In the genomic region with DNA sequence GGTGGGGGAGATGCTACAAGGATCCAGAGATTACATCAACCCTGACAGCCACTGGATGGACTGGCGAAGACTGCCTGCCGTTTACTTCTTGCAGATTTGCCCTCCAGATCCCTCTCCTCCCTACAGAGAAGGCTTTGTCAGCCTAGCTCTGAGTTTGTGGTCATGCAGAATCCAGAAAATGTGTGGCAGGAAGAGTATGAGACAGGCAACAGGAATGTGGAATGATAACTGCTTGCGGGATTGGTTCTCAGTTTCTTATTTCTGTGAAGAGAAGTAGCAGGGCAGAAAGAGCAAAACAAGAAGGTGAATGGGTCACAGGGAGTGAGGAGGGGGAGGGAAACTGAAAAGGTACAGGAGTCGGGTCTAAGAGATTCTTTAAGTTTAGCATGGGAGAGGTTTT, we compare ENCODE assay signal across 11 cellular contexts.
DNase-seq lines count a peak whose midpoint lies in the region; ATAC-seq, FAIRE-seq and TF ChIP-seq lines count a peak whose summit lies in the region.
"Had no signal": no experiment of that assay in that cellular context is flagged by ENCODE, and none has a peak within 500 bp of the region (broad histone marks: within the 10 kb centered on the region; RNA-seq: fewer than 3 reads in every experiment).

No MANE protein-coding gene starts in this region.

- no peaks in the 10 kb centered on the region for H3K27me3 ChIP-seq in astrocyte (ENCODE audit: insufficient read depth, low read length)
- H3K27me3 ChIP-seq: transverse colon had no signal

- H3K4me1 ChIP-seq in astrocyte (ENCODE audit: insufficient read depth, low read length), result peaks cover 46% of the 10 kb centered on the region

- peak overlapping the region; percentile 77 for H3K27ac ChIP-seq in astrocyte (ENCODE audit: low read depth, low read length)

- ATAC-seq in HG03442 (IDR thresholded peaks at IDR 0.05; ENCODE audit: unreplicated experiment), result no peak

- H3K4me1 Mint-ChIP-seq in astrocyte (ENCODE audit: low read depth, unreplicated experiment), result peaks cover 63% of the 10 kb centered on the region
- no peaks in the 10 kb centered on the region for H3K4me1 Mint-ChIP-seq in activated naive CD8-positive, alpha-beta T cell treated with anti-CD3 and anti-CD28 coated beads for 36 hours

- no peaks in the 10 kb centered on the region for H3K79me2 ChIP-seq in astrocyte (ENCODE audit: insufficient read depth, low read length)

- H3K36me3 ChIP-seq in astrocyte (ENCODE audit: insufficient read depth, low read length), result no peaks in the 10 kb centered on the region
- H3K36me3 ChIP-seq: transverse colon had no signal

- CTCF ChIA-PET in HEK293T (lab: Yijun Ruan, JAX), result no interaction called here

- H3K4me2 ChIP-seq in astrocyte (ENCODE audit: low read length), result peak overlapping the region; percentile 69

- no peaks in the 10 kb centered on the region for H4K20me1 ChIP-seq in astrocyte (ENCODE audit: insufficient read depth, low read length)

- H3K27me3 Mint-ChIP-seq in astrocyte (ENCODE audit: low read depth, unreplicated experiment), result no peaks in the 10 kb centered on the region
- peaks cover 10% of the 10 kb centered on the region for H3K27me3 Mint-ChIP-seq in activated naive CD8-positive, alpha-beta T cell treated with anti-CD3 and anti-CD28 coated beads for 36 hours
- H3K27me3 Mint-ChIP-seq: activated B cell treated with CpG ODN at 0.5 μM for 24 hours had no signal

- peak overlapping the region; percentile 95 for H3K27ac Mint-ChIP-seq in astrocyte (ENCODE audit: unreplicated experiment)
- H3K27ac Mint-ChIP-seq in activated naive CD8-positive, alpha-beta T cell treated with anti-CD3 and anti-CD28 coated beads for 36 hours, result no peak overlapping the region
- H3K27ac Mint-ChIP-seq: activated B cell treated with CpG ODN at 0.5 μM for 24 hours had no signal

- H3K4me3 ChIP-seq in astrocyte (ENCODE audit: insufficient read depth, low read depth, low read length), result no peak overlapping the region
- H3K4me3 ChIP-seq: transverse colon had no signal

- peak overlapping the region; percentile 7 for H2AFZ ChIP-seq in astrocyte (ENCODE audit: low read depth, low read length)

- no peaks in the 10 kb centered on the region for H3K9me3 ChIP-seq in astrocyte (ENCODE audit: insufficient read depth, low read depth, low read length)
- H3K9me3 ChIP-seq: transverse colon had no signal

- H3K4me3 Mint-ChIP-seq in astrocyte (ENCODE audit: unreplicated experiment), result no peak overlapping the region
- H3K4me3 Mint-ChIP-seq in activated naive CD8-positive, alpha-beta T cell treated with anti-CD3 and anti-CD28 coated beads for 36 hours, result no peak overlapping the region
- H3K4me3 Mint-ChIP-seq: activated B cell treated with CpG ODN at 0.5 μM for 24 hours had no signal

- TF ChIP-seq CTCF in astrocyte (IDR thresholded peaks at IDR 0.05; ENCODE audit: insufficient read depth, low read depth, low read length), result no peak

- DNase-seq in HPDE6-E6E7 (ENCODE audit: extremely low spot score), result peak; percentile 66
- DNase-seq in astrocyte (ENCODE audit: low read depth), result peak; percentile 97
- peak; percentile 97 for DNase-seq in iris pigment epithelial cell (ENCODE audit: low read depth)
- DNase-seq in urothelium cell line (ENCODE audit: low spot score), result peak; percentile 76
- DNase-seq in HEK293T (ENCODE audit: extremely low spot score), result no peak
- no peak for DNase-seq in activated naive CD8-positive, alpha-beta T cell treated with anti-CD3 and anti-CD28 coated beads for 36 hours
- DNase-seq: activated B cell treated with CpG ODN at 0.5 μM for 24 hours, activated gamma-delta T cell treated with Interleukin-2 at 50 U/mL for 16 hours, transverse colon had no signal

- peak overlapping the region; percentile 34 for H3K9ac ChIP-seq in astrocyte (ENCODE audit: low read length)

- H3K9me3 Mint-ChIP-seq in astrocyte (ENCODE audit: unreplicated experiment), result no peaks in the 10 kb centered on the region
- peaks cover 2% of the 10 kb centered on the region for H3K9me3 Mint-ChIP-seq in activated naive CD8-positive, alpha-beta T cell treated with anti-CD3 and anti-CD28 coated beads for 36 hours
- H3K9me3 Mint-ChIP-seq: activated B cell treated with CpG ODN at 0.5 μM for 24 hours had no signal

- FAIRE-seq in astrocyte (lab: Jason Lieb, UNC) (peak; percentile 98), urothelium cell line (lab: Jason Lieb, UNC) (no peak)
- FAIRE-seq: endometrium had no signal

- POLR2A ChIA-PET in HEK293T (lab: Yijun Ruan, JAX), result no interaction called here

- no peaks in the 10 kb centered on the region for H3K36me3 Mint-ChIP-seq in astrocyte (ENCODE audit: low read depth, unreplicated experiment)
- H3K36me3 Mint-ChIP-seq in activated naive CD8-positive, alpha-beta T cell treated with anti-CD3 and anti-CD28 coated beads for 36 hours, result no peaks in the 10 kb centered on the region

TF ChIP-seq in HEK293T, 16 proteins besides CTCF, POLR2A, EP300 and RAD21:
- TF ChIP-seq ARNT (IDR thresholded peaks at IDR 0.05), result no peak
- TF ChIP-seq FOXA1 (IDR thresholded peaks at IDR 0.05), result no peak
- TF ChIP-seq, protein P1, sequence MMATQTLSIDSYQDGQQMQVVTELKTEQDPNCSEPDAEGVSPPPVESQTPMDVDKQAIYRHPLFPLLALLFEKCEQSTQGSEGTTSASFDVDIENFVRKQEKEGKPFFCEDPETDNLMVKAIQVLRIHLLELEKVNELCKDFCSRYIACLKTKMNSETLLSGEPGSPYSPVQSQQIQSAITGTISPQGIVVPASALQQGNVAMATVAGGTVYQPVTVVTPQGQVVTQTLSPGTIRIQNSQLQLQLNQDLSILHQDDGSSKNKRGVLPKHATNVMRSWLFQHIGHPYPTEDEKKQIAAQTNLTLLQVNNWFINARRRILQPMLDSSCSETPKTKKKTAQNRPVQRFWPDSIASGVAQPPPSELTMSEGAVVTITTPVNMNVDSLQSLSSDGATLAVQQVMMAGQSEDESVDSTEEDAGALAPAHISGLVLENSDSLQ (IDR thresholded peaks at IDR 0.05), result no peak
- TF ChIP-seq FOXK2 (IDR thresholded peaks at IDR 0.05), result no peak
- TF ChIP-seq SP1 (IDR thresholded peaks at IDR 0.05), result no peak
- no peak for TF ChIP-seq TARDBP (IDR thresholded peaks at IDR 0.05)
- no peak for TF ChIP-seq L3MBTL2 (conservative IDR thresholded peaks at IDR 0.05)
- no peak for TF ChIP-seq BHLHE40 (IDR thresholded peaks at IDR 0.05; ENCODE audit: borderline replicate concordance)
- TF ChIP-seq ELF4 (IDR thresholded peaks at IDR 0.05), result no peak
- TF ChIP-seq FOXM1 (IDR thresholded peaks at IDR 0.05; ENCODE audit: borderline replicate concordance), result no peak
- no peak for TF ChIP-seq CTBP1 (IDR thresholded peaks at IDR 0.05; ENCODE audit: borderline replicate concordance)
- no peak for TF ChIP-seq SUZ12 (IDR thresholded peaks at IDR 0.05)
- TF ChIP-seq ZNF384 (IDR thresholded peaks at IDR 0.05), result no peak
- TF ChIP-seq LEF1 (IDR thresholded peaks at IDR 0.05; ENCODE audit: borderline replicate concordance), result no peak
- no peak for TF ChIP-seq HDGF (IDR thresholded peaks at IDR 0.05; ENCODE audit: borderline replicate concordance)
- TF ChIP-seq NFRKB (IDR thresholded peaks at IDR 0.05), result no peak
TF ChIP-seq in HEK293T: peak in this region for 0.

Comparison
In these comparisons a context has a peak if more than half of its experiments do, and no peak if none do; other contexts are left out.
1. DNase-seq: peak in HPDE6-E6E7 (single experiment), astrocyte (single experiment), iris pigment epithelial cell (single experiment) and urothelium cell line (single experiment); none in HEK293T (single experiment) and activated naive CD8-positive, alpha-beta T cell treated with anti-CD3 and anti-CD28 coated beads for 36 hours (single experiment).